In the genomic region with DNA sequence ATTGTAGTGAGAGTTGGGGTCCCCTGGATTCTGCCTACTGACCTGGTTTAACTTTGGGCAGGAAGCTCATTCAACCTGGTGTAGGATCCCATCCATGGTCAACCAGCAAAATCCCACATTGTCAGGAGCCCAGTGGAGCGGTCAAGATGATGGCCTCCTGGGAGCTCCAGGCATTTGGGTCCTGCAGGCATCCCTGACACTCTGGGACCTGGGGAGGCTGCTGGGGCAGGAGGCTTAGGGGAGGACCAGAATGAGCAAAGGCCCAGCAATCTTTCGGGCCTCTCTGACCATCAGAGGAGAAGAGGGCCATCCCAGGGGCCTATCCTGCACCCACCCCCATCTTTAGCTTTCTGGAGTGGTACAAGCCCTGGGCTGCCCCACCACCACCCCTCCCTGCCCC, we compare ENCODE assay signal across 18 cellular contexts.
DNase-seq lines count a peak whose midpoint lies in the region; TF ChIP-seq lines count a peak whose summit lies in the region.
"Had no signal": no experiment of that assay in that cellular context is flagged by ENCODE, and none has a peak within 500 bp of the region (broad histone marks: within the 10 kb centered on the region; RNA-seq: fewer than 3 reads in every experiment).

No MANE protein-coding gene starts in this region.

- whole genome bisulfite sequencing in neuronal stem cell (ENCODE audit: extremely low coverage in 2 of 2, insufficient read length in 2 of 2, insufficient replicate concordance in 1 of 2), 2 donors, result no CpG with 5 or more reads among the region's 2 CpGs
- 89 to 94% methylated on average over 2 of the region's 2 CpGs for WGBS in sigmoid colon, 2 donors
- 100% methylated on average over 1 of the region's 2 CpGs; no CpG with 5 or more reads in 1 of the 2 donors for WGBS in esophagus squamous epithelium, 2 donors

- no peak overlapping the region for H2AFZ ChIP-seq in neuronal stem cell (ENCODE audit: low read length)
- H2AFZ ChIP-seq: GM23338 had no signal

- no peak overlapping the region for H3K4me3 ChIP-seq in neuronal stem cell (ENCODE audit: low read length in 2 of 2)
- no peak overlapping the region for H3K4me3 ChIP-seq in sigmoid colon
- H3K4me3 ChIP-seq in esophagus squamous epithelium, result no peak overlapping the region
- H3K4me3 ChIP-seq: GM23338 had no signal

- no peak overlapping the region for H3K4me2 ChIP-seq in neuronal stem cell (ENCODE audit: insufficient read depth, low read length, poor library complexity, severe bottlenecking)
- H3K4me2 ChIP-seq: GM23338 had no signal

- no peak overlapping the region for H3K27ac ChIP-seq in neuronal stem cell (replicated peaks; ENCODE audit: low read length)
- H3K27ac ChIP-seq in sigmoid colon, result no peak overlapping the region
- H3K27ac ChIP-seq in esophagus squamous epithelium, result no peak overlapping the region

- H2BK120ac ChIP-seq in neuronal stem cell (ENCODE audit: low read depth, low read length), result no peak overlapping the region

- no peak overlapping the region for H2BK12ac ChIP-seq in neuronal stem cell (ENCODE audit: low read length)

- TF ChIP-seq EP300 in sigmoid colon (IDR thresholded peaks at IDR 0.05), result no peak

- peaks cover under 1 to 8% (median 2%) of the 10 kb centered on the region in 3 donors for H3K27me3 Mint-ChIP-seq in CD14-positive monocyte (ENCODE audit: low read depth in 3 of 3)
- peaks cover 16% of the 10 kb centered on the region for H3K27me3 Mint-ChIP-seq in chondrocyte (ENCODE audit: low read depth)

- H3K9me3 ChIP-seq in neuronal stem cell (replicated peaks in 1 of 2; ENCODE audit: control insufficient read depth in 2 of 2, insufficient read depth in 1 of 2, low read depth in 1 of 2, low read length in 2 of 2) (no peaks in the 10 kb centered on the region), sigmoid colon (no peaks in the 10 kb centered on the region), esophagus squamous epithelium (no peaks in the 10 kb centered on the region)
- H3K9me3 ChIP-seq: Caco-2 had no signal

- no peak overlapping the region for H3K14ac ChIP-seq in neuronal stem cell (ENCODE audit: low read length)

- H3K4me1 ChIP-seq in neuronal stem cell (ENCODE audit: control insufficient read depth in 2 of 2, insufficient read depth in 1 of 2, low read depth in 1 of 2, low read length in 2 of 2) (peaks cover 10 to 13% of the 10 kb centered on the region in 2 donors), sigmoid colon (peaks cover 0 to 21% (median 3%) of the 10 kb centered on the region in 4 donors), esophagus squamous epithelium (no peaks in the 10 kb centered on the region)
- H3K4me1 ChIP-seq: Caco-2 had no signal

- H3K9ac ChIP-seq in neuronal stem cell (ENCODE audit: low read depth, low read length, poor library complexity), result no peak overlapping the region

- H3K36me3 Mint-ChIP-seq in CD14-positive monocyte, result no peaks in the 10 kb centered on the region
- no peaks in the 10 kb centered on the region for H3K36me3 Mint-ChIP-seq in chondrocyte (ENCODE audit: low read depth)
- H3K36me3 Mint-ChIP-seq: CD4-positive, CD25-positive, alpha-beta regulatory T cell; CD8-positive, alpha-beta T cell had no signal

- no peak overlapping the region for H4K91ac ChIP-seq in neuronal stem cell (ENCODE audit: low read depth, low read length, poor library complexity)

- no peak overlapping the region for H3K4me3 Mint-ChIP-seq in CD14-positive monocyte
- no peak overlapping the region for H3K4me3 Mint-ChIP-seq in chondrocyte (ENCODE audit: unreplicated experiment)
- H3K4me3 Mint-ChIP-seq: CD4-positive, CD25-positive, alpha-beta regulatory T cell; CD8-positive, alpha-beta T cell; GM23338; H9 had no signal

- H3K18ac ChIP-seq in neuronal stem cell (ENCODE audit: low read length), result peak overlapping the region; percentile 6

- H3K9me3 Mint-ChIP-seq in CD14-positive monocyte (no peaks in the 10 kb centered on the region), chondrocyte (ENCODE audit: low read depth) (no peaks in the 10 kb centered on the region)
- H3K9me3 Mint-ChIP-seq: CD8-positive, alpha-beta T cell; GM23338; H9 had no signal

- H2BK5ac ChIP-seq in neuronal stem cell (ENCODE audit: low read length), result no peak overlapping the region

- H3K27me3 ChIP-seq in neuronal stem cell (ENCODE audit: control insufficient read depth in 3 of 3, insufficient read depth in 3 of 3, low read depth in 1 of 3, low read length in 3 of 3) (no peaks in the 10 kb centered on the region), sigmoid colon (no peaks in the 10 kb centered on the region), esophagus squamous epithelium (peaks cover 0 to 40% (median 0%) of the 10 kb centered on the region in 4 donors)

- H4K8ac ChIP-seq in neuronal stem cell (ENCODE audit: low read depth, low read length), result no peak overlapping the region

- no peaks in the 10 kb centered on the region for H3K79me1 ChIP-seq in neuronal stem cell (ENCODE audit: low read depth, low read length)

- no peak for TF ChIP-seq CTCF in CD14-positive monocyte (IDR thresholded peaks at IDR 0.05)
- no peak for TF ChIP-seq CTCF in chondrocyte (IDR thresholded peaks at IDR 0.05)
- no peak for TF ChIP-seq CTCF in sigmoid colon (IDR thresholded peaks at IDR 0.05)
- TF ChIP-seq CTCF in esophagus squamous epithelium (IDR thresholded peaks at IDR 0.05), result no peak

- intact Hi-C loops in CD14-positive monocyte (cut with micrococcal nuclease), result no loop called here
- intact Hi-C loops in sigmoid colon (cut with DNase I), result no loop called here
- intact Hi-C loops in esophagus squamous epithelium (cut with DNase I), result no loop called here

- no peak overlapping the region for H2AK5ac ChIP-seq in neuronal stem cell (ENCODE audit: low read depth, low read length)

- TF ChIP-seq POLR2A in sigmoid colon (IDR thresholded peaks at IDR 0.05) (no peak), esophagus squamous epithelium (IDR thresholded peaks at IDR 0.05) (no peak)

- H3K4me1 Mint-ChIP-seq in CD14-positive monocyte, result no peaks in the 10 kb centered on the region
- H3K4me1 Mint-ChIP-seq in chondrocyte (ENCODE audit: low read depth), result no peaks in the 10 kb centered on the region
- H3K4me1 Mint-ChIP-seq: CD4-positive, CD25-positive, alpha-beta regulatory T cell had no signal

- no peak overlapping the region for H3K27ac Mint-ChIP-seq in CD14-positive monocyte
- H3K27ac Mint-ChIP-seq in chondrocyte (ENCODE audit: unreplicated experiment), result no peak overlapping the region
- H3K27ac Mint-ChIP-seq: CD4-positive, CD25-positive, alpha-beta regulatory T cell; CD8-positive, alpha-beta T cell; GM23338; H9 had no signal

- H3K4ac ChIP-seq in neuronal stem cell (ENCODE audit: low read length), result no peak overlapping the region

- H2BK15ac ChIP-seq in neuronal stem cell (ENCODE audit: low read length), result no peak overlapping the region

- H3K23ac ChIP-seq in neuronal stem cell (ENCODE audit: low read depth, low read length, poor library complexity), result no peak overlapping the region

- H3K36me3 ChIP-seq in neuronal stem cell (replicated peaks in 1 of 2; ENCODE audit: control insufficient read depth in 2 of 2, insufficient read depth in 2 of 2, low read length in 2 of 2), result no peaks in the 10 kb centered on the region
- H3K36me3 ChIP-seq in sigmoid colon, result no peaks in the 10 kb centered on the region
- H3K36me3 ChIP-seq in esophagus squamous epithelium, result no peaks in the 10 kb centered on the region

- DNase-seq in CD14-positive monocyte (ENCODE audit: low spot score) (peak; percentile 21), chondrocyte (ENCODE audit: low spot score) (peak; percentile 35), neuronal stem cell (ENCODE audit: low spot score) (no peak), sigmoid colon (peak; percentile 53), esophagus squamous epithelium (lab: John Stamatoyannopoulos, UW) (no peak), SK-N-DZ (ENCODE audit: low spot score) (no peak), putamen (ENCODE audit: low spot score) (no peak), LoVo (ENCODE audit: low spot score) (no peak)
- DNase-seq: C1 segment of cervical spinal cord; Caco-2; CD4-positive, CD25-positive, alpha-beta regulatory T cell; CD8-positive, alpha-beta T cell; DMS 273 treated with DMSO at 0.1 percent for 48 hours; DMS79; EL; GF-D8; H9 had no signal

Comparison
In these comparisons a context has a peak if more than half of its experiments do, and no peak if none do; other contexts are left out.
1. DNase-seq: peak in CD14-positive monocyte (single experiment), chondrocyte (single experiment) and sigmoid colon (single experiment); none in neuronal stem cell (single experiment), esophagus squamous epithelium (single experiment), SK-N-DZ (single experiment), putamen (single experiment) and LoVo (single experiment).